In the genomic region with DNA sequence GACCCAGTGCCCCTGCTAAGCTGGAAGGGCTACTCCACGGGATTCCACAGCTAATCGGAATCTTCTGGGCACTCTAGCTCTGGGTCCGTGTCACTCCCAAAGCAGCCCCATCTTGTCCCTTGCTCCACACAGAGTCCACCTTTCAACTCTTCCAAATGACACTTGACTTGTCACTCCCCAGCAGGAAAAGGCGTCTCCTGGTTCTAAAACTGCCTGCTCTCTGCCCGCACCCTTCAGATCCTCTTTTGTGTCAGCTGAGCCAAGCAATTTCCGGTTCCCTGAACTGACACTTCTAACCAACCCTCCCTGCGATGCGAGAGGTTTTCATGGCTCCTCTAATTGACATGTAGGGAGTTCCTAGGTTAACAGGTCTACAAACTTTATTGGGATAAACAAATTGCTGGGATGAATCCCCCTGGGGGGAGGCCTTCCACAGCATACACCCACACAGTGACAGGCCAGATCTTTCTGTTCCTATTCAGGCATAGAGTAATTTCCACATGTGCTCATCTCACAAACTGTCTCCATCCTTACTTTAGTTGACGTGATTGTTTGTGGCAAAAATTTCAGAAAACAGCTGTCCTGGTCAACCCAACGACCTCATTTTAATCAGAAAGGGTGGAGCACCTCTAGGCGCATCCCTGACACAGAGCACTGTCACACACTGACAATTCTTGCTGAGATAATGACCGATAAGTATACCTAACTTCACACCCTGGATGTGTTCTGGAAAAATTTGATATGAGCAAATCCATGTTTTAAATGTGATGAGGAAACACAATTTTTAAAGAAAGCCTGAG, we compare ENCODE assay signal across 8 cellular contexts.
DNase-seq lines count a peak whose midpoint lies in the region; ATAC-seq, FAIRE-seq and TF ChIP-seq lines count a peak whose summit lies in the region.

No MANE protein-coding gene starts in this region.

- H3K4me3 ChIP-seq in mammary epithelial cell (replicated peaks in 1 of 3; ENCODE audit: insufficient read depth in 1 of 3, low read depth in 2 of 3, low read length in 3 of 3) = no peak overlapping the region
- H3K4me3 ChIP-seq in small intestine (ENCODE audit: low read depth in 1 of 2, low read length in 2 of 2) = no peak overlapping the region

- no peak for FAIRE-seq in small intestine (lab: Jason Lieb, UNC)

- POLR2A ChIA-PET in MCF 10A (lab: Yijun Ruan, JAX) = interaction anchor here (0.6 to 13.6 kb wide), 12 partner anchors 12 to 1642 kb away, joined by 3 to 120 read pairs (median 5); no protein-coding TSS in a partner anchor

- H3K4me2 ChIP-seq in mammary epithelial cell (ENCODE audit: insufficient read depth, low read depth, low read length) = no peak overlapping the region

- H3K4me1 Mint-ChIP-seq in MCF 10A (ENCODE audit: insufficient read depth, unreplicated experiment) = peaks cover 48% of the 10 kb centered on the region

- DNase-seq in MCF 10A (ENCODE audit: unreplicated experiment) (no peak), mammary epithelial cell (no peak), Right ventricle myocardium inferior (ENCODE audit: missing footprints) (peak; percentile 70), 8988T (no peak), superior temporal gyrus (ENCODE audit: extremely low spot score) (no peak), small intestine (no peak)
- DNase-seq in activated CD4-positive, alpha-beta T cell treated with anti-CD3 and anti-CD28 coated beads, Interleukin-2, amount 50 U/mL, for 48 hours = peak; percentile 45 to 52
- peak; percentile 56 for DNase-seq in stimulated activated CD4-positive, alpha-beta T cell treated with anti-CD3 and anti-CD28 coated beads, Interleukin-15, amount 100 ng/mL, for 24 hours

- H3K27me3 ChIP-seq in mammary epithelial cell (ENCODE audit: insufficient read depth, low read length) = no peaks in the 10 kb centered on the region
- no peaks in the 10 kb centered on the region for H3K27me3 ChIP-seq in small intestine (ENCODE audit: control insufficient read depth in 2 of 2, insufficient read depth in 2 of 2, low read length in 2 of 2)

- dilution Hi-C loops in mammary epithelial cell (cut with HindIII; ENCODE audit: low sequenced_read_pairs) = no loop called here

- TSS peak; percentile 59 for BruUV-seq in MCF 10A (replicated peaks; lab: Mats Ljungman, UMichigan)
- BruUV-seq in mammary epithelial cell (replicated peaks; lab: Mats Ljungman, UMichigan) = no TSS peak

- H3K27ac ChIP-seq in mammary epithelial cell (ENCODE audit: insufficient read depth, low read depth, low read length) (no peak overlapping the region), small intestine (ENCODE audit: low read depth in 1 of 2, low read length in 1 of 2) (peak overlapping the region in 1 of 2 donors; percentile 92)

- H4K20me1 ChIP-seq in mammary epithelial cell (ENCODE audit: insufficient read depth, low read length) = no peaks in the 10 kb centered on the region

- WGBS in mammary epithelial cell (ENCODE audit: low coverage, missing lambda C conversion rate) = 87% methylated on average over 12 of the region's 12 CpGs
- WGBS in small intestine, 3 donors = 54 to 85% (median 71%) methylated on average over 12 of the region's 12 CpGs

- peak overlapping the region; percentile 80 for H3K27ac Mint-ChIP-seq in MCF 10A (ENCODE audit: low read depth, unreplicated experiment)

- peaks cover 96% of the 10 kb centered on the region for H3K79me2 ChIP-seq in mammary epithelial cell (ENCODE audit: insufficient read depth, low read length)

- no peaks in the 10 kb centered on the region for H3K27me3 Mint-ChIP-seq in MCF 10A (ENCODE audit: insufficient read depth, unreplicated experiment)

- peak; percentile 56 for ATAC-seq in Right ventricle myocardium inferior

- no peaks in the 10 kb centered on the region for H3K36me3 ChIP-seq in mammary epithelial cell (ENCODE audit: insufficient read depth, low read length)
- no peaks in the 10 kb centered on the region for H3K36me3 ChIP-seq in small intestine (ENCODE audit: control insufficient read depth in 2 of 2, insufficient read depth in 2 of 2, low read length in 2 of 2)

- no peak overlapping the region for H3K4me3 Mint-ChIP-seq in MCF 10A (ENCODE audit: unreplicated experiment)

- in situ Hi-C loops in mammary epithelial cell (cut with MboI; ENCODE audit: low sequenced_read_pairs in 2 of 2) = no loop called here

- H3K4me1 ChIP-seq in mammary epithelial cell (ENCODE audit: insufficient read depth, low read length) (peaks cover 60% of the 10 kb centered on the region), small intestine (ENCODE audit: control insufficient read depth in 2 of 2, insufficient read depth in 1 of 2, low read depth in 1 of 2, low read length in 1 of 2) (peaks cover 0 to 23% of the 10 kb centered on the region in 2 donors)

- H2AFZ ChIP-seq in mammary epithelial cell (ENCODE audit: low read depth, low read length) = no peak overlapping the region

- no peak overlapping the region for H3K9ac ChIP-seq in mammary epithelial cell (ENCODE audit: insufficient read depth, low read length)

- H3K9me3 Mint-ChIP-seq in MCF 10A (ENCODE audit: unreplicated experiment) = no peaks in the 10 kb centered on the region

- CTCF ChIA-PET in MCF 10A (lab: Yijun Ruan, JAX) = interaction anchor here (1.1 to 1.6 kb wide), 3 partner anchors 27 to 40 kb away, joined by 3 read pairs; no protein-coding TSS in a partner anchor
- CTCF ChIA-PET in mammary epithelial cell (lab: Charles Lee; ENCODE audit: low non-redundant PET) = no interaction called here

- TF ChIP-seq CTCF in MCF 10A (IDR thresholded peaks at IDR 0.05; ENCODE audit: unreplicated experiment) (no peak), mammary epithelial cell (conservative IDR thresholded peaks at IDR 0.05 in 1 of 2, IDR thresholded peaks at IDR 0.05 in 1 of 2; ENCODE audit: extremely low read depth in 1 of 2, insufficient read depth in 1 of 2, low read depth in 1 of 2, low read length in 2 of 2) (no peak)

- H3K36me3 Mint-ChIP-seq in MCF 10A (ENCODE audit: insufficient read depth, unreplicated experiment) = peaks cover 5% of the 10 kb centered on the region

- H3K9me3 ChIP-seq in mammary epithelial cell (replicated peaks; ENCODE audit: insufficient read depth, low read length) (no peaks in the 10 kb centered on the region), small intestine (ENCODE audit: control insufficient read depth, low read depth) (no peaks in the 10 kb centered on the region)

- intact Hi-C loops in MCF 10A (cut with micrococcal nuclease) (no loop called here), mammary epithelial cell (cut with micrococcal nuclease) (no loop called here), Right ventricle myocardium inferior (cut with DNase I) (no loop called here)

Comparison
In these comparisons a context has a peak if more than half of its experiments do, and no peak if none do; other contexts are left out.
1. DNase-seq: peak in activated CD4-positive, alpha-beta T cell treated with anti-CD3 and anti-CD28 coated beads, Interleukin-2, amount 50 U/mL, for 48 hours (2 of 2), Right ventricle myocardium inferior (single experiment) and stimulated activated CD4-positive, alpha-beta T cell treated with anti-CD3 and anti-CD28 coated beads, Interleukin-15, amount 100 ng/mL, for 24 hours (single experiment); none in MCF 10A (single experiment), mammary epithelial cell (single experiment), 8988T (single experiment), superior temporal gyrus (single experiment) and small intestine (single experiment).